Comparison of ENCODE assay signal across 8 cellular contexts in the genomic region with DNA sequence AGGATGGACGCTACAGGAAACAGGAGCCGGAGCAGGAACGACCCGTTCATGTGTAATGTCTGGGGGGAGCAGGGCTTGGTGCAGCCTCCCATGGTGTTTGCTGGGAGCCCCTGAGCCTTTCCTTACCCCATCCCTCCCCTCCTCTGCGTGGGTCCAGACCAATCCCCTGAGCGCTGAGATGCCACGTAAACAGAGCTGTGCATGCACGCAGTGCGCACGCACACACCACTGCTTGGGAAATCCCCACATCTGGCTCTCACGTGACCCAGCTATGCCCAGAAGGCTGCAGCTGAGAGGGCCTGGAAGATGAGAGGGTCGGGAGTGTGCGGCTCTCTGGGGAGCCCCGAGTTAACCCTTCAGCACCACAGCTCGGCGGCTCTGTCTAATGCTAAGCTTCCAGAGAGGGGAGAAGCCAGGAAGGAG.
A peak's percentile ranks its signal among the peaks of the same experiment; 100 is the strongest.
DNase-seq lines count a peak whose midpoint lies in the region; ATAC-seq, FAIRE-seq and TF ChIP-seq lines count a peak whose summit lies in the region.

No MANE protein-coding gene starts in this region.

- peaks cover 35% of the 10 kb centered on the region for H3K79me2 ChIP-seq in MM.1S (ENCODE audit: low read length)

- H3K9me3 Mint-ChIP-seq in activated CD8-positive, alpha-beta memory T cell treated with anti-CD3 and anti-CD28 coated beads, Interleukin-2, amount 10 ng/mL, durations not matched to agents 7 days and 5 days (ENCODE audit: low read depth): no peaks in the 10 kb centered on the region
- H3K9me3 Mint-ChIP-seq in endothelial cell (ENCODE audit: unreplicated experiment): no peaks in the 10 kb centered on the region

- DNase-seq in CD1c-positive myeloid dendritic cell (ENCODE audit: extremely low spot score) (peak; percentile 85), MM.1S (peak; percentile 92), endothelial cell (ENCODE audit: low spot score) (no peak), D721Med (ENCODE audit: insufficient read length, low spot score) (no peak)
- DNase-seq in activated CD8-positive, alpha-beta memory T cell treated with anti-CD3 and anti-CD28 coated beads, Interleukin-2, amount 10 ng/mL, durations not matched to agents 7 days and 5 days: peak; percentile 91
- DNase-seq in stimulated activated CD8-positive, alpha-beta memory T cell treated with anti-CD3 and anti-CD28 coated beads, Interleukin-7, amount 100 ng/mL, for 24 hours (ENCODE audit: low read depth): peak; percentile 63

- TF ChIP-seq CTCF in MM.1S (IDR thresholded peaks at IDR 0.05; ENCODE audit: low read length) (no peak), endothelial cell (IDR thresholded peaks at IDR 0.05; ENCODE audit: unreplicated experiment) (no peak), D721Med (IDR thresholded peaks at IDR 0.05; ENCODE audit: insufficient read depth, missing control alignments) (no peak)

- H3K4me1 ChIP-seq in MM.1S (ENCODE audit: low read length) (peaks cover 20% of the 10 kb centered on the region), muscle layer of duodenum (ENCODE audit: control insufficient read depth in 1 of 2, insufficient read depth in 2 of 2, low read length in 2 of 2) (peaks cover 0 to 38% of the 10 kb centered on the region in 2 donors)

- H3K27ac Mint-ChIP-seq in activated CD8-positive, alpha-beta memory T cell treated with anti-CD3 and anti-CD28 coated beads, Interleukin-2, amount 10 ng/mL, durations not matched to agents 7 days and 5 days: peak overlapping the region; percentile 85
- peak overlapping the region; percentile 42 for H3K27ac Mint-ChIP-seq in endothelial cell (ENCODE audit: unreplicated experiment)

- peaks cover 17% of the 10 kb centered on the region for H3K4me1 Mint-ChIP-seq in activated CD8-positive, alpha-beta memory T cell treated with anti-CD3 and anti-CD28 coated beads, Interleukin-2, amount 10 ng/mL, durations not matched to agents 7 days and 5 days
- peaks cover 2% of the 10 kb centered on the region for H3K4me1 Mint-ChIP-seq in endothelial cell (ENCODE audit: unreplicated experiment)

- H3K4me3 Mint-ChIP-seq in activated CD8-positive, alpha-beta memory T cell treated with anti-CD3 and anti-CD28 coated beads, Interleukin-2, amount 10 ng/mL, durations not matched to agents 7 days and 5 days: peak overlapping the region; percentile 68
- no peak overlapping the region for H3K4me3 Mint-ChIP-seq in endothelial cell (ENCODE audit: unreplicated experiment)

- H3K36me3 Mint-ChIP-seq in activated CD8-positive, alpha-beta memory T cell treated with anti-CD3 and anti-CD28 coated beads, Interleukin-2, amount 10 ng/mL, durations not matched to agents 7 days and 5 days: no peaks in the 10 kb centered on the region
- peaks cover 7% of the 10 kb centered on the region for H3K36me3 Mint-ChIP-seq in endothelial cell (ENCODE audit: low read depth, unreplicated experiment)

- H3K27me3 Mint-ChIP-seq in activated CD8-positive, alpha-beta memory T cell treated with anti-CD3 and anti-CD28 coated beads, Interleukin-2, amount 10 ng/mL, durations not matched to agents 7 days and 5 days: no peaks in the 10 kb centered on the region
- peaks cover 2% of the 10 kb centered on the region for H3K27me3 Mint-ChIP-seq in endothelial cell (ENCODE audit: unreplicated experiment)

- H3K9me2 ChIP-seq in MM.1S (replicated peaks; ENCODE audit: insufficient read depth, low read length): no peaks in the 10 kb centered on the region

- peak overlapping the region; percentile 80 for H3K9ac ChIP-seq in MM.1S (ENCODE audit: low read length)

- H4K20me1 ChIP-seq in MM.1S (ENCODE audit: insufficient read depth, low read length): no peaks in the 10 kb centered on the region

- FAIRE-seq in D721Med (lab: Jason Lieb, UNC): no peak

- peak overlapping the region; percentile 76 for H2AFZ ChIP-seq in MM.1S (ENCODE audit: low read length)

- H3K4me3 ChIP-seq in MM.1S (ENCODE audit: low read length) (peak overlapping the region; percentile 50), muscle layer of duodenum (ENCODE audit: low read depth in 1 of 2, low read length in 2 of 2) (peak overlapping the region; percentile 50 to 54)

- H3K9me3 ChIP-seq in MM.1S (replicated peaks; ENCODE audit: insufficient read depth, low read length) (no peaks in the 10 kb centered on the region), muscle layer of duodenum (ENCODE audit: control insufficient read depth in 1 of 2, low read length in 2 of 2) (no peaks in the 10 kb centered on the region)

- H3K27ac ChIP-seq in MM.1S (ENCODE audit: low read length): peak overlapping the region; percentile 56; the same call in 1 of the 2 replicates
- H3K27ac ChIP-seq in muscle layer of duodenum (ENCODE audit: low read length): peak overlapping the region; percentile 78

- ATAC-seq in GM21360 (IDR thresholded peaks at IDR 0.05; ENCODE audit: unreplicated experiment): peak; percentile 61
- peak; percentile 99 for ATAC-seq in activated CD8-positive, alpha-beta memory T cell treated with anti-CD3 and anti-CD28 coated beads, Interleukin-2, amount 10 ng/mL, durations not matched to agents 7 days and 5 days

- peak overlapping the region; percentile 88 for H3K4me2 ChIP-seq in MM.1S (ENCODE audit: low read depth, low read length)

- H3K27me3 ChIP-seq in MM.1S (replicated peaks; ENCODE audit: insufficient read depth, low read length) (no peaks in the 10 kb centered on the region), muscle layer of duodenum (ENCODE audit: low read depth, low read length) (no peaks in the 10 kb centered on the region)

- no peaks in the 10 kb centered on the region for H3F3A ChIP-seq in MM.1S (ENCODE audit: insufficient read depth, low read length)

- H3K36me3 ChIP-seq in MM.1S (replicated peaks; ENCODE audit: insufficient read depth, low read length) (no peaks in the 10 kb centered on the region), muscle layer of duodenum (ENCODE audit: control insufficient read depth in 1 of 2, insufficient read depth in 2 of 2, low read length in 2 of 2) (no peaks in the 10 kb centered on the region)

- CTCF ChIA-PET in activated CD8-positive, alpha-beta memory T cell treated with anti-CD3 and anti-CD28 coated beads, Interleukin-2, amount 10 ng/mL, durations not matched to agents 7 days and 5 days (lab: Charles Lee): interaction anchor here (1.0 to 2.7 kb wide), 8 partner anchors 8 to 186 kb away, joined by 3 to 12 read pairs (median 6); no protein-coding TSS in a partner anchor

Comparison
In these comparisons a context has a peak if more than half of its experiments do, and no peak if none do; other contexts are left out.
1. DNase-seq: peak in CD1c-positive myeloid dendritic cell (single experiment), MM.1S (single experiment), activated CD8-positive, alpha-beta memory T cell treated with anti-CD3 and anti-CD28 coated beads, Interleukin-2, amount 10 ng/mL, durations not matched to agents 7 days and 5 days (single experiment) and stimulated activated CD8-positive, alpha-beta memory T cell treated with anti-CD3 and anti-CD28 coated beads, Interleukin-7, amount 100 ng/mL, for 24 hours (single experiment); none in endothelial cell (single experiment) and D721Med (single experiment).